ENCODE assay signal across 9 cellular contexts in the genomic region with DNA sequence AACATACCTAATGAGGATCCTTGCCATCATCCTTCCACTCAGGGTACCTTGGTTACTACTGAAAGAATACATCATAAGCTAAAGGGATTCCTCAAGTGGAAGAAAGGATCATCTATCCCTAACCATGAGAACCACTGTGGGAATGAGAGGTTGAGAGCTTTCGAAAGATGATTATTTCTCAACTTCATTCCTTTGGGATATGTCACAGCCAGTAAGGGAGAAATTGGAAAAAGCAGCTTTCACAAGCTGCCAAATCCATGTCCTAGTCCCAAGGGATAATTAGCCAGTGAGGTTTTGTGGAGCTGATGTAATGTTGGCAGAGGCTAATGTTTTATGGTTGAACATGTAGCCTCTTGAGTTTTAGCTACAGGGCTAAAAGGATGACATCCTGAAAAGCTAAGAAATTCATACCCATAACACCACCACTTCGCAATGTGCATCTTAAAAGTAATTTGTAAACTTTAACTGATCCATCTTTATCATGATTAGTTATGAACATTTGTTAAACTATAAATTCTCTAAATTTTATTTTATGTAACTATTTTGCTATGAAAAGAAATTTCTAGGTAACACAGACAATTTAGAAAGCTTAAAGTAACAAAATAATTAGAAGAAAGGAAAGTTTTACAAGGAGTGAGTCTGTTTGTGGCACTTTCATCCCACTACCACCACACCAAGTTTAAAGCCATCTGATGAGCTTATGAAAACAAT.
DNase-seq lines count a peak whose midpoint lies in the region; ATAC-seq and TF ChIP-seq lines count a peak whose summit lies in the region.
"Had no signal": no experiment of that assay in that cellular context is flagged by ENCODE, and none has a peak within 500 bp of the region (broad histone marks: within the 10 kb centered on the region; RNA-seq: fewer than 3 reads in every experiment).

No MANE protein-coding gene starts in this region.

- no peaks in the 10 kb centered on the region for H3K27me3 ChIP-seq in colonic mucosa
- H3K27me3 ChIP-seq: adrenal gland had no signal

- no peak for DNase-seq in Right ventricle myocardium inferior (ENCODE audit: missing footprints)
- DNase-seq in cardiac septum (ENCODE audit: low spot score): no peak
- no peak for DNase-seq in colonic mucosa
- DNase-seq in NCI-H510A (lab: John Stamatoyannopoulos, UW): no peak
- DNase-seq in activated CD4-positive, alpha-beta T cell treated with anti-CD3 and anti-CD28 coated beads, Interleukin-2, amount 50 U/mL, for 48 hours: no peak
- DNase-seq in RPMI8226: no peak

- TF ChIP-seq CTCF in colonic mucosa (IDR thresholded peaks at IDR 0.05): no peak

- H3K36me3 ChIP-seq in colonic mucosa (no peaks in the 10 kb centered on the region), mesodermal cell (ENCODE audit: control insufficient read depth, insufficient read depth, low read length) (peaks cover 33% of the 10 kb centered on the region)
- H3K36me3 ChIP-seq: adrenal gland had no signal

- intact Hi-C loops in Right ventricle myocardium inferior (cut with DNase I): loop anchor here (5.0 kb wide), 1 partner anchor 125 kb away; a partner anchor contains a TSS
- intact Hi-C loops in cardiac septum (cut with DNase I): no loop called here
- intact Hi-C loops in colonic mucosa (cut with DNase I): no loop called here

- H3K27ac ChIP-seq in colonic mucosa: peak overlapping the region; percentile 25
- peak overlapping the region; percentile 67 for H3K27ac ChIP-seq in mesodermal cell (ENCODE audit: low read depth, low read length, severe bottlenecking)

- H3K4me1 ChIP-seq in colonic mucosa: no peaks in the 10 kb centered on the region
- peaks cover 46% of the 10 kb centered on the region for H3K4me1 ChIP-seq in mesodermal cell (ENCODE audit: control insufficient read depth, insufficient read depth, low read length, poor library complexity, severe bottlenecking)

- no CpG with 5 or more reads among the region's 2 CpGs for WGBS in mesodermal cell (ENCODE audit: insufficient coverage in 2 of 2), 2 experiments

- no peak overlapping the region for H3K9ac ChIP-seq in colonic mucosa (ENCODE audit: low read depth in 2 of 2, low read length in 2 of 2)

- ATAC-seq in Right ventricle myocardium inferior (peak; percentile 82), GM21529 (IDR thresholded peaks at IDR 0.05; ENCODE audit: unreplicated experiment) (no peak)

- H3K9me3 ChIP-seq in colonic mucosa (no peaks in the 10 kb centered on the region), mesodermal cell (ENCODE audit: control insufficient read depth, low read length) (no peaks in the 10 kb centered on the region)
- H3K9me3 ChIP-seq: adrenal gland had no signal

- H3K4me3 ChIP-seq in colonic mucosa (no peak overlapping the region), mesodermal cell (ENCODE audit: extremely low read depth, insufficient read depth, low read length, poor library complexity, severe bottlenecking) (no peak overlapping the region)
- H3K4me3 ChIP-seq: adrenal gland had no signal
